In genomic region chr6:33318426-33319073, GRCh38 we compare ENCODE assay signal across 8 cellular contexts. TPM values are rescaled to one million over a fixed set of nuclear protein-coding genes. Genes with fewer than 3 reads are reported as not detected.
A peak's percentile ranks its signal among the peaks of the same experiment; 100 is the strongest.
DNase-seq lines count a peak whose midpoint lies in the region; ATAC-seq and TF ChIP-seq lines count a peak whose summit lies in the region.

No MANE protein-coding gene starts in this region.

- H3K27me3 ChIP-seq in heart right ventricle (no peaks in the 10 kb centered on the region), breast epithelium (no peaks in the 10 kb centered on the region), mucosa of rectum (ENCODE audit: control insufficient read depth in 2 of 2, insufficient read depth in 2 of 2, low read length in 2 of 2) (no peaks in the 10 kb centered on the region), vagina (no peaks in the 10 kb centered on the region)

- H3K9me3 ChIP-seq in heart right ventricle (no peaks in the 10 kb centered on the region), breast epithelium (no peaks in the 10 kb centered on the region), mucosa of rectum (ENCODE audit: control insufficient read depth in 2 of 2, low read length in 2 of 2) (no peaks in the 10 kb centered on the region), vagina (no peaks in the 10 kb centered on the region)

- peak overlapping the region; percentile 5 to 73 (median 60) for H3K4me3 ChIP-seq in heart right ventricle
- peak overlapping the region; percentile 50 to 64 (median 54) for H3K4me3 ChIP-seq in breast epithelium
- peak overlapping the region; percentile 77 to 94 for H3K4me3 ChIP-seq in mucosa of rectum (ENCODE audit: low read length in 2 of 2)
- H3K4me3 ChIP-seq in vagina, result peak overlapping the region; percentile 46 to 49

- H3K4me1 ChIP-seq in heart right ventricle (peaks cover 14 to 72% (median 62%) of the 10 kb centered on the region in 9 donors), breast epithelium (peaks cover 0 to 56% of the 10 kb centered on the region in 2 donors), mucosa of rectum (ENCODE audit: control insufficient read depth in 2 of 2, insufficient read depth in 2 of 2, low read length in 2 of 2) (peaks cover 52 to 55% of the 10 kb centered on the region in 2 donors), vagina (peaks cover 75% of the 10 kb centered on the region)

- peak overlapping the region; percentile 74 to 79 for H3K9ac ChIP-seq in mucosa of rectum (ENCODE audit: low read depth in 1 of 2, low read length in 2 of 2)

- no peak for ATAC-seq in heart right ventricle
- no peak for ATAC-seq in left ventricle myocardium superior

- no peak for TF ChIP-seq CTCF in heart right ventricle (IDR thresholded peaks at IDR 0.05)
- TF ChIP-seq CTCF in breast epithelium (IDR thresholded peaks at IDR 0.05), result no peak
- TF ChIP-seq CTCF in vagina (IDR thresholded peaks at IDR 0.05), result no peak

- H3K36me3 ChIP-seq in heart right ventricle (peaks cover 0 to 41% (median 17%) of the 10 kb centered on the region in 9 donors), breast epithelium (no peaks in the 10 kb centered on the region), mucosa of rectum (ENCODE audit: control insufficient read depth in 2 of 2, insufficient read depth in 2 of 2, low read length in 2 of 2) (peaks cover 26 to 27% of the 10 kb centered on the region in 2 donors), vagina (peaks cover 0 to 25% of the 10 kb centered on the region in 2 donors)

- DNase-seq in heart right ventricle, result no peak
- DNase-seq in left ventricle myocardium superior, result no peak
- no peak for DNase-seq in breast epithelium (ENCODE audit: low spot score in 2 of 2)
- no peak for DNase-seq in vagina (ENCODE audit: extremely low spot score in 2 of 2)
- no peak for DNase-seq in MV-4-11 (lab: John Stamatoyannopoulos, UW)
- DNase-seq in DMS53 (lab: John Stamatoyannopoulos, UW), result no peak
- no peak for DNase-seq in stimulated activated CD4-positive, alpha-beta T cell treated with anti-CD3 and anti-CD28 coated beads, Interleukin-2, amount 100 ng/mL, for 24 hours

- H3K27ac ChIP-seq in heart right ventricle, result peak overlapping the region in 9 of 10 donors; percentile 75 to 93 (median 86)
- peak overlapping the region; percentile 54 to 92 for H3K27ac ChIP-seq in breast epithelium
- peak overlapping the region; percentile 84 to 88 for H3K27ac ChIP-seq in mucosa of rectum (ENCODE audit: low read depth in 2 of 2, low read length in 2 of 2)
- H3K27ac ChIP-seq in vagina, result peak overlapping the region; percentile 87

- TF ChIP-seq POLR2A in breast epithelium (IDR thresholded peaks at IDR 0.05) (no peak), vagina (IDR thresholded peaks at IDR 0.05) (no peak)

- intact Hi-C loops in heart right ventricle (cut with DNase I) (loop anchor here in 2 of 10 donors (10.0 kb wide), 1 partner anchor 96 kb away; the partner anchor contains the start of genes CUTA (in 2 of the 2) and PHF1 (in 2 of the 2)), left ventricle myocardium superior (cut with micrococcal nuclease) (no loop called here), breast epithelium (cut with DNase I; ENCODE audit: low total_unique reads) (no loop called here), vagina (cut with DNase I) (loop anchor here (5.0 kb wide), 1 partner anchor 99 kb away; the partner anchor contains the start of gene CUTA)

- WGBS in heart right ventricle, 2 donors, result 68 to 74% methylated on average over 8 of the region's 8 CpGs

RNA-seq across cellular contexts. Expression of gene ZBTB22, which starts 1.0 kb away (rescaled TPM):
- 10 to 100 TPM; 11.7 to 19.8 (median 14.3) TPM for total RNA-seq in heart right ventricle
- 10 to 100 TPM in 1 of 2 donors, 1 to 10 TPM in 1; 4.7 to 10.6 TPM for polyA plus RNA-seq in heart right ventricle
- 11.1 TPM for total RNA-seq in left ventricle myocardium superior
- 10 to 100 TPM; 12.6 to 27.2 (median 18.7) TPM for total RNA-seq in breast epithelium
- total RNA-seq in vagina, result 18.4 TPM

RNA-seq across cellular contexts. Expression of gene DAXX, which starts 4.2 kb away (rescaled TPM):
- total RNA-seq in heart right ventricle (10 to 100 TPM; 10.3 to 24.0 (median 15.9) TPM), left ventricle myocardium superior (21.2 TPM), breast epithelium (10 to 100 TPM; 39.0 to 56.3 (median 39.8) TPM), vagina (32.2 TPM)
- polyA plus RNA-seq in heart right ventricle, result 10 to 100 TPM; 15.7 to 24.8 TPM

RNA-seq across cellular contexts. Expression of gene TAPBP, which starts 4.7 kb away (rescaled TPM):
- total RNA-seq in heart right ventricle (100 to 1,000 TPM in 2 of 10 donors, 10 to 100 TPM in 8; 71.9 to 242 (median 86.7) TPM), left ventricle myocardium superior (93.0 TPM), breast epithelium (10 to 100 TPM; 38.6 to 67.8 (median 43.6) TPM), vagina (59.9 TPM)
- polyA plus RNA-seq in heart right ventricle, result 10 to 100 TPM; 20.6 to 49.7 TPM

RNA-seq across cellular contexts. Expression of gene RGL2, which starts 19.8 kb away (rescaled TPM):
- total RNA-seq in heart right ventricle (10 to 100 TPM; 40.7 to 79.8 (median 50.4) TPM), left ventricle myocardium superior (59.4 TPM), breast epithelium (100 to 1,000 TPM in 2 of 3 donors, 10 to 100 TPM in 1; 38.9 to 151 (median 103) TPM), vagina (41.5 TPM)
- 10 to 100 TPM; 51.8 to 68.4 TPM for polyA plus RNA-seq in heart right ventricle

RNA-seq across cellular contexts. Expression of gene PFDN6, which starts 29.1 kb away (rescaled TPM):
- 10 to 100 TPM; 31.7 to 58.3 (median 40.2) TPM for total RNA-seq in heart right ventricle
- polyA plus RNA-seq in heart right ventricle, result 100 to 1,000 TPM; 248 to 448 TPM
- 57.3 TPM for total RNA-seq in left ventricle myocardium superior
- 10 to 100 TPM; 23.3 to 28.6 (median 26.9) TPM for total RNA-seq in breast epithelium
- total RNA-seq in vagina, result 9.1 TPM
